ENCODE assay signal across 12 cellular contexts in the genomic region with DNA sequence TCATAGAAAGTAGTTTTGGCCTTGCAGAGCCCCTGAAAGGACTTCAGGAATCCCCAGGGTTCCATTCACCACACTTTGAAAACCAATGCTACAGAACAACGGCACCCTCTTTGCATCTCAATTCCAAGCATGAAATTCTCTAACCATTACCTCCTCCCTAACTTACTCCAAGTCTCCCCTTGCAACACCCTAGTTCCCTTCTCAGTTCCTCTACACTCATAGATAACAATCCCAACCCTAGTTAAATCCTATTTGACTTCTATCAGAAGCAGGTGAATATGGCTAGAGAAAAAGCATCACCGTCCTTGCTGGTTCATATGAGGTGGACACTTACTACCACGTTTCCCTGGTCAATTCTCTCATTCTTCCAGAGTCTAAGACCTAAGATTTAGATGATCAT. TPM values are rescaled to one million over a fixed set of nuclear protein-coding genes. Genes with fewer than 3 reads are reported as not detected.
DNase-seq lines count a peak whose midpoint lies in the region; ATAC-seq and TF ChIP-seq lines count a peak whose summit lies in the region.
"Had no signal": no experiment of that assay in that cellular context is flagged by ENCODE, and none has a peak within 500 bp of the region (broad histone marks: within the 10 kb centered on the region; RNA-seq: fewer than 3 reads in every experiment).

No MANE protein-coding gene starts in this region.

- intact Hi-C loops in CD8-positive, alpha-beta T cell (cut with DNase I, micrococcal nuclease) = loop anchor here (5.0 kb wide), 5 partner anchors 160 to 1645 kb away; a partner anchor contains a TSS

- peak overlapping the region in 10 of 11 experiments; percentile 46 to 95 (median 70); a peak in 19 of 22 replicates for H3K9ac ChIP-seq in BLaER1 treated with 17β-estradiol and CSF1 and Interleukin-3, amounts not matched to agents 10 nM and 100 nM
- H3K9ac ChIP-seq in Karpas-422 (ENCODE audit: low read length) (peak overlapping the region; percentile 94; the same call in 1 of the 2 replicates), duodenal mucosa (ENCODE audit: low read depth in 1 of 2, low read length in 2 of 2) (peak overlapping the region in 1 of 2 donors; percentile 36)

- H3K79me2 ChIP-seq in Karpas-422 (ENCODE audit: low read length) = peaks cover 86% of the 10 kb centered on the region

- POLR2A ChIA-PET in CD8-positive, alpha-beta T cell (lab: Charles Lee) = no interaction called here

- peaks cover 30 to 58% (median 37%) of the 10 kb centered on the region in 11 experiments for H3K36me3 ChIP-seq in BLaER1 treated with 17β-estradiol and CSF1 and Interleukin-3, amounts not matched to agents 10 nM and 100 nM
- H3K36me3 ChIP-seq in Karpas-422 (ENCODE audit: insufficient read depth, low read length) (0 out of 2 replicates have a peak, but pooled peaks cover 7% of the 10 kb centered on the region), duodenal mucosa (ENCODE audit: control insufficient read depth in 1 of 2, insufficient read depth in 2 of 2, low read length in 2 of 2) (peaks cover 2 to 7% of the 10 kb centered on the region in 2 donors), muscle layer of duodenum (ENCODE audit: control insufficient read depth in 1 of 2, insufficient read depth in 2 of 2, low read length in 2 of 2) (peaks cover 4 to 8% of the 10 kb centered on the region in 2 donors)
- H3K36me3 ChIP-seq in CD8-positive, alpha-beta T cell (ENCODE audit: insufficient read depth, low read length) = peaks cover 5% of the 10 kb centered on the region

- peaks cover 0 to 32% (median 0%) of the 10 kb centered on the region in 11 experiments; a peak in 5 of 22 replicates for H4K20me1 ChIP-seq in BLaER1 treated with 17β-estradiol and CSF1 and Interleukin-3, amounts not matched to agents 10 nM and 100 nM
- no peaks in the 10 kb centered on the region for H4K20me1 ChIP-seq in Karpas-422 (ENCODE audit: insufficient read depth, low read depth, low read length)

- ATAC-seq in CD8-positive, alpha-beta T cell = no peak
- ATAC-seq in HG02938 (IDR thresholded peaks at IDR 0.05; ENCODE audit: unreplicated experiment) = no peak
- ATAC-seq: esophagus mucosa; naive thymus-derived CD8-positive, alpha-beta T cell had no signal

- H3K9me3 ChIP-seq in BLaER1 treated with 17β-estradiol and CSF1 and Interleukin-3, amounts not matched to agents 10 nM and 100 nM (replicated peaks in 1 of 11) = peaks cover 12 to 19% (median 15%) of the 10 kb centered on the region in 11 experiments
- H3K9me3 ChIP-seq in Karpas-422 (ENCODE audit: low read length) (no peaks in the 10 kb centered on the region), duodenal mucosa (ENCODE audit: control insufficient read depth in 1 of 2, low read length in 2 of 2) (no peaks in the 10 kb centered on the region), muscle layer of duodenum (ENCODE audit: control insufficient read depth in 1 of 2, low read length in 2 of 2) (no peaks in the 10 kb centered on the region)
- no peaks in the 10 kb centered on the region for H3K9me3 ChIP-seq in CD8-positive, alpha-beta T cell (ENCODE audit: low read length)

- H3K4me3 ChIP-seq in BLaER1 treated with 17β-estradiol and CSF1 and Interleukin-3, amounts not matched to agents 10 nM and 100 nM = peak overlapping the region; percentile 1 to 90 (median 80); a peak in 18 of 20 replicates
- peak overlapping the region; percentile 95 for H3K4me3 ChIP-seq in Karpas-422 (ENCODE audit: low read length)
- peak overlapping the region; percentile 57 to 77 for H3K4me3 ChIP-seq in duodenal mucosa (ENCODE audit: low read depth in 1 of 2, low read length in 2 of 2)
- H3K4me3 ChIP-seq in muscle layer of duodenum (ENCODE audit: low read depth in 1 of 2, low read length in 2 of 2) = peak overlapping the region; percentile 53 to 83
- H3K4me3 ChIP-seq in CD8-positive, alpha-beta T cell (ENCODE audit: low read depth, low read length) = no peak overlapping the region

- H3K9me3 Mint-ChIP-seq in CD8-positive, alpha-beta T cell = no peaks in the 10 kb centered on the region
- H3K9me3 Mint-ChIP-seq: activated naive CD4-positive, alpha-beta T cell treated with anti-CD3 and anti-CD28 coated beads, Interleukin-2, amount 50 U/mL, for 24 hours; naive thymus-derived CD8-positive, alpha-beta T cell had no signal

- no peak overlapping the region for H3K4me3 Mint-ChIP-seq in CD8-positive, alpha-beta T cell
- H3K4me3 Mint-ChIP-seq: activated naive CD4-positive, alpha-beta T cell treated with anti-CD3 and anti-CD28 coated beads, Interleukin-2, amount 50 U/mL, for 24 hours had no signal

- CTCF ChIA-PET in CD8-positive, alpha-beta T cell (lab: Charles Lee) = no interaction called here

- peaks cover 57% of the 10 kb centered on the region for H3K4me1 Mint-ChIP-seq in CD8-positive, alpha-beta T cell (ENCODE audit: low read depth)

- H2AFZ ChIP-seq in Karpas-422 (ENCODE audit: low read length) = no peak overlapping the region

- H3K27me3 Mint-ChIP-seq in CD8-positive, alpha-beta T cell (ENCODE audit: low read depth) = no peaks in the 10 kb centered on the region
- H3K27me3 Mint-ChIP-seq: activated naive CD4-positive, alpha-beta T cell treated with anti-CD3 and anti-CD28 coated beads, Interleukin-2, amount 50 U/mL, for 24 hours; naive thymus-derived CD8-positive, alpha-beta T cell had no signal

- no peak for TF ChIP-seq CTCF in CD8-positive, alpha-beta T cell (IDR thresholded peaks at IDR 0.05)

- H3K4me1 ChIP-seq in BLaER1 treated with 17β-estradiol and CSF1 and Interleukin-3, amounts not matched to agents 10 nM and 100 nM = peaks cover 29 to 55% (median 40%) of the 10 kb centered on the region in 10 experiments
- peaks cover 27% of the 10 kb centered on the region for H3K4me1 ChIP-seq in Karpas-422 (ENCODE audit: low read length)
- H3K4me1 ChIP-seq in duodenal mucosa (ENCODE audit: control insufficient read depth in 1 of 2, insufficient read depth in 2 of 2, low read length in 2 of 2) = peaks cover 26 to 28% of the 10 kb centered on the region in 2 donors
- H3K4me1 ChIP-seq in muscle layer of duodenum (ENCODE audit: control insufficient read depth in 1 of 2, insufficient read depth in 2 of 2, low read length in 2 of 2) = peaks cover 18 to 38% of the 10 kb centered on the region in 2 donors
- H3K4me1 ChIP-seq in CD8-positive, alpha-beta T cell (ENCODE audit: insufficient read depth, low read length) = peaks cover 58% of the 10 kb centered on the region

- no peaks in the 10 kb centered on the region for H3K9me2 ChIP-seq in Karpas-422 (replicated peaks; ENCODE audit: insufficient read depth, low read length)

- DNase-seq in Karpas-422 (no peak), mucosa of gallbladder (ENCODE audit: low spot score) (no peak)
- DNase-seq in activated CD4-positive, CD25-positive, alpha-beta regulatory T cell (lab: John Stamatoyannopoulos, UW) = no peak
- no peak for DNase-seq in CD8-positive, alpha-beta T cell
- DNase-seq: NCI-H69 had no signal

- peak overlapping the region; percentile 57 to 95 (median 91) for H3K27ac ChIP-seq in BLaER1 treated with 17β-estradiol and CSF1 and Interleukin-3, amounts not matched to agents 10 nM and 100 nM
- H3K27ac ChIP-seq in Karpas-422 (ENCODE audit: low read length) (peak overlapping the region; percentile 40; the same call in 1 of the 2 replicates), duodenal mucosa (ENCODE audit: low read depth, low read length) (no peak overlapping the region), muscle layer of duodenum (ENCODE audit: low read length) (peak overlapping the region; percentile 70)
- no peak overlapping the region for H3K27ac ChIP-seq in CD8-positive, alpha-beta T cell (ENCODE audit: low read depth, low read length)

- no peak overlapping the region for H3K27ac Mint-ChIP-seq in CD8-positive, alpha-beta T cell
- H3K27ac Mint-ChIP-seq: activated naive CD4-positive, alpha-beta T cell treated with anti-CD3 and anti-CD28 coated beads, Interleukin-2, amount 50 U/mL, for 24 hours; naive thymus-derived CD8-positive, alpha-beta T cell had no signal

- H3K27me3 ChIP-seq in BLaER1 treated with 17β-estradiol and CSF1 and Interleukin-3, amounts not matched to agents 10 nM and 100 nM = no peaks in the 10 kb centered on the region
- no peaks in the 10 kb centered on the region for H3K27me3 ChIP-seq in Karpas-422 (ENCODE audit: low read length)
- H3K27me3 ChIP-seq in duodenal mucosa (ENCODE audit: control insufficient read depth in 1 of 2, insufficient read depth in 2 of 2, low read length in 2 of 2) = no peaks in the 10 kb centered on the region
- H3K27me3 ChIP-seq in muscle layer of duodenum (ENCODE audit: low read depth, low read length) = no peaks in the 10 kb centered on the region
- H3K27me3 ChIP-seq in CD8-positive, alpha-beta T cell (ENCODE audit: insufficient read depth, low read length) = no peaks in the 10 kb centered on the region

- peaks cover 36% of the 10 kb centered on the region for H3K36me3 Mint-ChIP-seq in CD8-positive, alpha-beta T cell

- H3K4me2 ChIP-seq in BLaER1 treated with 17β-estradiol and CSF1 and Interleukin-3, amounts not matched to agents 10 nM and 100 nM = peak overlapping the region; percentile 78 to 98 (median 88)
- peak overlapping the region; percentile 92 for H3K4me2 ChIP-seq in Karpas-422 (ENCODE audit: low read depth, low read length, poor library complexity, severe bottlenecking)

RNA-seq across cellular contexts. Expression of a gene that starts 2.4 kb away (rescaled TPM):
- total RNA-seq in Karpas-422 (2014; rRNA removed; shearing (Covaris generic); ENCODE audit: low replicate concordance) = 10.2 and 13.7 TPM in 2 replicates
- total RNA-seq in mucosa of gallbladder = 26.1 TPM
- 10 to 100 TPM; 45.4 to 52.8 TPM for total RNA-seq in CD8-positive, alpha-beta T cell

RNA-seq across cellular contexts. Expression of a gene that starts 2.4 kb away (rescaled TPM):
- 17.8 and 18.7 TPM in 2 replicates for total RNA-seq in Karpas-422 (2014; rRNA removed; shearing (Covaris generic); ENCODE audit: low replicate concordance)
- 15.3 TPM for total RNA-seq in mucosa of gallbladder
- total RNA-seq in CD8-positive, alpha-beta T cell = 10 to 100 TPM; 15.3 to 16.3 TPM

RNA-seq across cellular contexts. Expression of a gene that starts 44.0 kb away (rescaled TPM):
- total RNA-seq in Karpas-422 (2014; rRNA removed; shearing (Covaris generic); ENCODE audit: low replicate concordance) = not detected in 2 replicates
- total RNA-seq in mucosa of gallbladder = not detected
- under 1 TPM in 1 of 2 experiments, not detected in 1; 0.16 TPM for total RNA-seq in CD8-positive, alpha-beta T cell
- total RNA-seq: naive thymus-derived CD8-positive, alpha-beta T cell had no signal

Comparison
In these comparisons a context has a peak if more than half of its experiments do, and no peak if none do; other contexts are left out.
1. H3K27ac ChIP-seq: peak in BLaER1 treated with 17β-estradiol and CSF1 and Interleukin-3, amounts not matched to agents 10 nM and 100 nM (11 of 11), Karpas-422 (single experiment) and muscle layer of duodenum (single experiment); none in duodenal mucosa (single experiment) and CD8-positive, alpha-beta T cell (single experiment).